ENCODE assay signal across 25 cellular contexts in genomic region chr16:2852731-2853507, GRCh38. TPM values are rescaled to one million over a fixed set of nuclear protein-coding genes. Genes with fewer than 3 reads are reported as not detected.
"Had no signal": no experiment of that assay in that cellular context is flagged by ENCODE, and none has a peak within 500 bp of the region (broad histone marks: within the 10 kb centered on the region; RNA-seq: fewer than 3 reads in every experiment).

No MANE protein-coding gene starts in this region.

- H3K27me3 ChIP-seq: pancreas had no signal

- H3K36me3 ChIP-seq: adrenal gland, breast epithelium, gastroesophageal sphincter, heart right ventricle, neural progenitor cell, pancreas, sigmoid colon had no signal

- ATAC-seq: activated T-cell treated with anti-CD3 and anti-CD28 coated beads, Interleukin-2, amount 50 U/mL, for 72 hours; esophagus mucosa; gastroesophageal sphincter; heart right ventricle; mucosa of descending colon; pancreas had no signal

- DNase-seq: activated CD4-positive, CD25-positive, alpha-beta regulatory T cell treated with anti-CD3 and anti-CD28 coated beads, Interleukin-2, amount 50 U/mL, for 72 hours; activated effector memory CD4-positive, alpha-beta T cell treated with anti-CD3 and anti-CD28 coated beads, Interleukin-2, amount 50 U/mL, for 16 hours; activated T-cell treated with anti-CD3 and anti-CD28 coated beads, Interleukin-2, amount 50 U/mL, for 72 hours; adrenal gland; cerebellar nuclear complex; cortex of kidney; heart right ventricle; mesenchymal stem cell; mucosa of descending colon; naive B cell; sigmoid colon; stimulated activated CD8-positive, alpha-beta memory T cell treated with anti-CD3 and anti-CD28 coated beads, Interleukin-4, amount 100 ng/mL, for 48 hours; stimulated activated naive CD4-positive, alpha-beta T cell treated with Interleukin-2 at 50 U/mL for 16 hours; T-helper 2 cell had no signal

- H3K4me3 ChIP-seq: adrenal gland, breast epithelium, gastroesophageal sphincter, heart right ventricle, mucosa of descending colon, neural progenitor cell, pancreas, sigmoid colon, tibial artery had no signal

RNA-seq across cellular contexts. Expression of gene PRSS22, which starts 5.1 kb away (rescaled TPM):
- total RNA-seq: activated CD8-positive, alpha-beta memory T cell treated with anti-CD3 and anti-CD28 coated beads for 36 hours; sigmoid colon had no signal

RNA-seq across cellular contexts. Expression of gene ZG16B, which starts 22.8 kb away (rescaled TPM):
- total RNA-seq: astrocyte, sigmoid colon had no signal

RNA-seq across cellular contexts. Expression of gene PRSS21, which starts 35.9 kb away (rescaled TPM):
- total RNA-seq: astrocyte, gastroesophageal sphincter, sigmoid colon had no signal

RNA-seq across cellular contexts. Expression of gene PRSS41, which starts 54.6 kb away (rescaled TPM):
- total RNA-seq: activated CD8-positive, alpha-beta memory T cell treated with anti-CD3 and anti-CD28 coated beads for 36 hours; adrenal gland; astrocyte; breast epithelium; esophagus mucosa; gastroesophageal sphincter; heart right ventricle; liver; mucosa of descending colon; pancreas; renal cortical epithelial cell; sigmoid colon; subcutaneous adipose tissue had no signal
